8 cellular contexts compared by ENCODE assay signal in the genomic region with DNA sequence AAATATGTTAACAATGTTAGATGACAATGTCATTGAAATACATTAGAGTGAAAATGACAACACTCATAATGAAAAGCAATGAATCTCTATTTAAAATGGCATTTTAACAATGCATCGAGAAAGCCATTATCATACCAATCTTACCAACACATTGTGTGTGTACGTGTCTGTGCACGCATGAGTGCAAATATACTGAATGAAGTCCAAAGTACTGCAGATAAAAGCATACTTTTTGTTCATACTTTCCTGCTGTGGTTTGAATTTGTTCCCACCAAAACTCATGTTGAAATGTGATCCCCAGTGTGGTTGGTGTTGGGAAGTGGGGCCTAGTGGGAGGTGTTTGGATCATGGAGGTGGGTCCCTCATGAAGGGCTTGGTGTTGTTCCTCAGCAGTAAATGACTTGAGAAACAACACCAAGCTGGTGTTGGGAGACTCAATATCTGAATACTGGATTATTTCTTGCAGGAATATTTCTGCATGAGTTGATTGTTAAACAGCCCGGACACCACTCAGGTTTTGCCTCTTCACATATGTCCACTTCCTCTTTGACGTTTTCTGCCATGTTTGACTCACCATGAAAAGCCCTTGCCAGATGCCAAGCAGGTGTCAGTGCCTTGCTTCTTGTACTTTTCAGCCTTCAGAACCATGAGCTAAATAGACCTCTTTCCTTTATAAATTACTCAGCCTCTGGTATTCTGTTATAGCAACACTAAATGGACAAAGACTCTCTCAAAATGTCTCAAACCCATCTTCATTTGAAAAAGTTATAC. TPM values are rescaled to one million over a fixed set of nuclear protein-coding genes. Genes with fewer than 3 reads are reported as not detected.
A peak's percentile ranks its signal among the peaks of the same experiment; 100 is the strongest.
DNase-seq lines count a peak whose midpoint lies in the region; ATAC-seq, FAIRE-seq and TF ChIP-seq lines count a peak whose summit lies in the region.

No MANE protein-coding gene starts in this region.

- peaks cover 57% of the 10 kb centered on the region for H3K4me1 ChIP-seq in KMS-11 (ENCODE audit: low read depth, poor library complexity, severe bottlenecking)

- ATAC-seq in GM19467 (IDR thresholded peaks at IDR 0.05; ENCODE audit: unreplicated experiment) = peak; percentile 25

- no peaks in the 10 kb centered on the region for H3K27me3 ChIP-seq in KMS-11 (ENCODE audit: insufficient read depth, low read depth)
- H3K27me3 ChIP-seq in bronchial epithelial cell (ENCODE audit: control insufficient read depth, insufficient read depth, low read length) = no peaks in the 10 kb centered on the region

- no peaks in the 10 kb centered on the region for H3K79me2 ChIP-seq in KMS-11 (ENCODE audit: insufficient read depth, low read depth)

- H3K36me3 ChIP-seq in KMS-11 (ENCODE audit: insufficient read depth) = no peaks in the 10 kb centered on the region
- H3K36me3 ChIP-seq in bronchial epithelial cell (ENCODE audit: control insufficient read depth, insufficient read depth, low read length) = no peaks in the 10 kb centered on the region

- no peak overlapping the region; the same call in 1 of the 2 replicates for H3K4me2 ChIP-seq in KMS-11

- no peak overlapping the region for H3K9ac ChIP-seq in KMS-11

- no peaks in the 10 kb centered on the region for H4K20me1 ChIP-seq in KMS-11 (ENCODE audit: insufficient read depth)

- H3K27ac ChIP-seq in KMS-11 = no peak overlapping the region

- 0 out of 2 replicates have a peak overlapping the region, but pooled peaks have one; percentile 5 for H2AFZ ChIP-seq in KMS-11 (ENCODE audit: low read depth)

- no peak for TF ChIP-seq CTCF in KMS-11 (conservative IDR thresholded peaks at IDR 0.05; ENCODE audit: low read depth, low read length)
- TF ChIP-seq CTCF in bronchial epithelial cell (IDR thresholded peaks at IDR 0.05; ENCODE audit: insufficient read depth, low read length, severe bottlenecking) = no peak

- H3K4me3 ChIP-seq in KMS-11 (IDR thresholded peaks at IDR 0.05; ENCODE audit: insufficient read depth, low read depth, low read length) (no peak overlapping the region), bronchial epithelial cell (ENCODE audit: low read depth, low read length) (no peak overlapping the region)

- DNase-seq in AG08395 (ENCODE audit: low spot score) (peak; percentile 69), bronchial epithelial cell (ENCODE audit: low read depth) (peak; percentile 88), globus pallidus (ENCODE audit: low spot score) (no peak), NOMO-1 treated with DMSO at 0.1 percent for 48 hours (lab: John Stamatoyannopoulos, UW; ENCODE audit: unreplicated experiment) (no peak), NCI-H82 (lab: John Stamatoyannopoulos, UW) (no peak)
- DNase-seq in activated naive CD4-positive, alpha-beta T cell (lab: John Stamatoyannopoulos, UW) = no peak

- no peak for FAIRE-seq in bronchial epithelial cell (lab: Jason Lieb, UNC)

RNA-seq across cellular contexts. Expression of a gene that starts 24.5 kb away (rescaled TPM):
- 15.5 and 19.2 TPM in 2 replicates for total RNA-seq in bronchial epithelial cell

Comparison
In these comparisons a context has a peak if more than half of its experiments do, and no peak if none do; other contexts are left out.
1. DNase-seq: peak in AG08395 (single experiment) and bronchial epithelial cell (single experiment); none in globus pallidus (single experiment), activated naive CD4-positive, alpha-beta T cell (0 of 4), NOMO-1 treated with DMSO at 0.1 percent for 48 hours (single experiment) and NCI-H82 (single experiment).